ENCODE assay signal across 21 cellular contexts in the genomic region with DNA sequence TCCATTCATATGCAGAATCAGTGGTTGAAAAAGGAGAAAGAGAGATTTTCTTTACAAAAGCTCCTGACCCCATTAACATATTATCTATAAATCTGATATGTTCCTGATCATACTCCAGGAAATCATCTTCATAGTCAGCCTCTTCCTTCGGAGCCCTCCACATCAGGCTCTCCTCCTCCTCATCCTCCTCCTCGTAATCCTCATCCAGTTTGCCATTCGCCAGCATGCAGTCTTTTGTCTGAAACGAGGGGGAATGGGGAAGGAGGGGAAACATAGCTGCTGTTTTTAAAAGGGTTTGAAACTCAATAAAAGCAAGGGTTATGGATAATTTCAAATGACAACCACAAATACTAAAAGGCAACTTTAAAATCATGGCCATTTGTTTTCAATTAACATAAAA.
DNase-seq lines count a peak whose midpoint lies in the region; ATAC-seq and TF ChIP-seq lines count a peak whose summit lies in the region.
"Had no signal": no experiment of that assay in that cellular context is flagged by ENCODE, and none has a peak within 500 bp of the region (broad histone marks: within the 10 kb centered on the region; RNA-seq: fewer than 3 reads in every experiment).

No MANE protein-coding gene starts in this region.

- H3K4me1 ChIP-seq in H9 (ENCODE audit: insufficient read depth, low read length), result no peaks in the 10 kb centered on the region

- no peaks in the 10 kb centered on the region for H3K27me3 Mint-ChIP-seq in H9 (ENCODE audit: low read depth)
- no peaks in the 10 kb centered on the region for H3K27me3 Mint-ChIP-seq in brain
- H3K27me3 Mint-ChIP-seq: CD8-positive, alpha-beta memory T cell had no signal

- H3K27ac ChIP-seq in H9 (ENCODE audit: insufficient read length, low read depth, low read length), result no peak overlapping the region
- peak overlapping the region; percentile 26 for H3K27ac ChIP-seq in neural cell (ENCODE audit: low read length)
- H3K27ac ChIP-seq: Peyer's patch had no signal

- peak overlapping the region; percentile 52 for H3K4me3 ChIP-seq in neural cell (ENCODE audit: low read length)
- H3K4me3 ChIP-seq: GM12878, Peyer's patch had no signal

- H3K4me2 ChIP-seq in H9 (ENCODE audit: insufficient read depth, insufficient read length, low read length) (no peak overlapping the region), neural cell (ENCODE audit: low read length) (peak overlapping the region; percentile 45)

- no peaks in the 10 kb centered on the region for H3F3A ChIP-seq in neural cell (ENCODE audit: insufficient read depth, low read length, poor library complexity, severe bottlenecking)

- H3K4me1 Mint-ChIP-seq in H9, result peaks cover 8 to 20% of the 10 kb centered on the region in 2 experiments
- H3K4me1 Mint-ChIP-seq in brain, result peaks cover 74% of the 10 kb centered on the region

- no peak overlapping the region for H2BK12ac ChIP-seq in H9 (ENCODE audit: insufficient read length, low read depth, low read length)

- H3K18ac ChIP-seq in H9 (ENCODE audit: insufficient read length, low read depth, low read length), result no peak overlapping the region

- H3K4me3 Mint-ChIP-seq in H9 (no peak overlapping the region), brain (peak overlapping the region; percentile 36 to 71 (median 68))
- H3K4me3 Mint-ChIP-seq: CD8-positive, alpha-beta memory T cell had no signal

- H2AFZ ChIP-seq in H9 (ENCODE audit: low read length) (no peak overlapping the region), neural cell (ENCODE audit: low read depth, low read length) (no peak overlapping the region)

- H3K9ac ChIP-seq in H9 (ENCODE audit: extremely low read depth, insufficient read length, low read length), result no peak overlapping the region
- peak overlapping the region; percentile 17 for H3K9ac ChIP-seq in neural cell (ENCODE audit: low read length)

- no peak overlapping the region for H4K91ac ChIP-seq in H9 (ENCODE audit: insufficient read length, low read depth, low read length)

- no peak overlapping the region for H2BK15ac ChIP-seq in H9 (ENCODE audit: low read depth, low read length)

- TF ChIP-seq CTCF in H9 (conservative IDR thresholded peaks at IDR 0.05), result no peak
- TF ChIP-seq CTCF in brain (conservative IDR thresholded peaks at IDR 0.05), result no peak
- no peak for TF ChIP-seq CTCF in neural cell (IDR thresholded peaks at IDR 0.05; ENCODE audit: poor library complexity, severe bottlenecking)

- no peaks in the 10 kb centered on the region for H3K79me1 ChIP-seq in H9 (ENCODE audit: insufficient read depth, low read depth, low read length, poor library complexity, severe bottlenecking)

- H3K9me3 Mint-ChIP-seq in H9 (no peaks in the 10 kb centered on the region), brain (no peaks in the 10 kb centered on the region)
- H3K9me3 Mint-ChIP-seq: CD8-positive, alpha-beta memory T cell had no signal

- no peak overlapping the region for H4K8ac ChIP-seq in H9 (replicated peaks; ENCODE audit: insufficient read length, low read depth, low read length)

- no peak overlapping the region for H3K23ac ChIP-seq in H9 (ENCODE audit: insufficient read length, low read depth, low read length)

- no peak for DNase-seq in H9
- DNase-seq in superior temporal gyrus (ENCODE audit: extremely low spot score), result peak; percentile 36
- DNase-seq in epidermal melanocyte (ENCODE audit: insufficient read length, low spot score), result no peak
- no peak for DNase-seq in activated effector memory CD4-positive, alpha-beta T cell treated with Interleukin-2 at 50 U/mL for 16 hours
- DNase-seq: ACHN; C1 segment of cervical spinal cord; CD8-positive, alpha-beta memory T cell; DMS53; EL; KBM-7; NCI-H1105 treated with DMSO at 0.1 percent for 48 hours; NCI-H1694; NCI-H2081 treated with DMSO at 0.1 percent for 48 hours; NK-92 treated with Interleukin-12 subunit alpha and Interleukin-12 subunit beta, amount 100 ng/mL, for 24 hours; Peyer's patch; Right ventricle myocardium superior had no signal

- H3T11ph ChIP-seq in H9 (ENCODE audit: low read length), result no peak overlapping the region

- no peaks in the 10 kb centered on the region for H3K23me2 ChIP-seq in H9 (ENCODE audit: insufficient read length, low read depth, low read length, poor library complexity, severe bottlenecking)

- no peaks in the 10 kb centered on the region for H3K79me2 ChIP-seq in H9 (ENCODE audit: insufficient read depth, low read length)
- peaks cover 26% of the 10 kb centered on the region for H3K79me2 ChIP-seq in neural cell (replicated peaks; ENCODE audit: insufficient read depth, low read length)

- H3K14ac ChIP-seq in H9 (ENCODE audit: insufficient read depth, low read length), result no peak overlapping the region

- H2BK20ac ChIP-seq in H9 (ENCODE audit: low read depth, low read length, poor library complexity, severe bottlenecking), result no peak overlapping the region

- H3K9me2 ChIP-seq in neural cell (ENCODE audit: insufficient read depth, low read length), result no peaks in the 10 kb centered on the region

- no peak overlapping the region for H4K5ac ChIP-seq in H9 (ENCODE audit: insufficient read length, low read depth, low read length)

- ATAC-seq in GM18519 (IDR thresholded peaks at IDR 0.05; ENCODE audit: low FRiP score, unreplicated experiment), result no peak
- ATAC-seq: GM12878, HepG2 had no signal

- H2AK5ac ChIP-seq in H9 (ENCODE audit: insufficient read length, low read length), result no peak overlapping the region

- H3K9me3 ChIP-seq in H9 (ENCODE audit: control insufficient read depth, low read depth, low read length) (no peaks in the 10 kb centered on the region), neural cell (ENCODE audit: low read length) (no peaks in the 10 kb centered on the region)
- H3K9me3 ChIP-seq: Peyer's patch had no signal

- no peak overlapping the region for H3K4ac ChIP-seq in H9 (ENCODE audit: low read depth, low read length)

- H2BK120ac ChIP-seq in H9 (ENCODE audit: low read depth, low read length, poor library complexity, severe bottlenecking), result no peak overlapping the region

- H3K27ac Mint-ChIP-seq in H9 (peak overlapping the region in 2 of 3 experiments; percentile 20 to 65; a peak in 3 of 7 replicates), brain (peak overlapping the region; percentile 31 to 85 (median 37))

- no peak for TF ChIP-seq EP300 in neural cell (conservative IDR thresholded peaks at IDR 0.05; ENCODE audit: poor library complexity, severe bottlenecking)

- no CpG with 5 or more reads among the region's 4 CpGs for WGBS in H9 (ENCODE audit: extremely low coverage, insufficient read length, low lambda C conversion rate)

- peaks cover 13 to 42% (median 32%) of the 10 kb centered on the region in 3 experiments; a peak in 5 of 7 replicates for H3K36me3 Mint-ChIP-seq in H9 (ENCODE audit: insufficient read depth in 1 of 3, low read depth in 3 of 3)
- H3K36me3 Mint-ChIP-seq in brain, result peaks cover 62% of the 10 kb centered on the region

- H3K56ac ChIP-seq in H9 (ENCODE audit: insufficient read length, low read depth, low read length), result no peak overlapping the region

- H2BK5ac ChIP-seq in H9 (ENCODE audit: insufficient read length, low read length), result no peak overlapping the region

- H4K20me1 ChIP-seq in H9 (ENCODE audit: control insufficient read depth, insufficient read depth, insufficient read length), result no peaks in the 10 kb centered on the region
- no peaks in the 10 kb centered on the region for H4K20me1 ChIP-seq in neural cell (ENCODE audit: insufficient read depth)

- TF ChIP-seq RAD21 in neural cell (conservative IDR thresholded peaks at IDR 0.05), result no peak

- H3K27me3 ChIP-seq in H9 (ENCODE audit: insufficient read depth, low read length), result no peaks in the 10 kb centered on the region
- no peaks in the 10 kb centered on the region for H3K27me3 ChIP-seq in neural cell (ENCODE audit: insufficient read depth, low read depth, low read length)
- H3K27me3 ChIP-seq: Peyer's patch had no signal

- H3K36me3 ChIP-seq in neural cell (ENCODE audit: insufficient read depth, low read length), result peaks cover 17% of the 10 kb centered on the region

TF ChIP-seq in neural cell, 6 proteins besides CTCF, POLR2A, EP300 and RAD21:
- TF ChIP-seq MXI1 (conservative IDR thresholded peaks at IDR 0.05; ENCODE audit: poor library complexity, severe bottlenecking) (no peak), SMC3 (conservative IDR thresholded peaks at IDR 0.05; ENCODE audit: poor library complexity) (no peak), TAF1 (IDR thresholded peaks at IDR 0.05; ENCODE audit: low read depth) (no peak), EZH2 (IDR thresholded peaks at IDR 0.05; ENCODE audit: borderline replicate concordance, insufficient read depth, low read length, poor library complexity, severe bottlenecking) (no peak), POLR2AphosphoS5 (IDR thresholded peaks at IDR 0.05) (no peak)
- TF ChIP-seq, protein P1, sequence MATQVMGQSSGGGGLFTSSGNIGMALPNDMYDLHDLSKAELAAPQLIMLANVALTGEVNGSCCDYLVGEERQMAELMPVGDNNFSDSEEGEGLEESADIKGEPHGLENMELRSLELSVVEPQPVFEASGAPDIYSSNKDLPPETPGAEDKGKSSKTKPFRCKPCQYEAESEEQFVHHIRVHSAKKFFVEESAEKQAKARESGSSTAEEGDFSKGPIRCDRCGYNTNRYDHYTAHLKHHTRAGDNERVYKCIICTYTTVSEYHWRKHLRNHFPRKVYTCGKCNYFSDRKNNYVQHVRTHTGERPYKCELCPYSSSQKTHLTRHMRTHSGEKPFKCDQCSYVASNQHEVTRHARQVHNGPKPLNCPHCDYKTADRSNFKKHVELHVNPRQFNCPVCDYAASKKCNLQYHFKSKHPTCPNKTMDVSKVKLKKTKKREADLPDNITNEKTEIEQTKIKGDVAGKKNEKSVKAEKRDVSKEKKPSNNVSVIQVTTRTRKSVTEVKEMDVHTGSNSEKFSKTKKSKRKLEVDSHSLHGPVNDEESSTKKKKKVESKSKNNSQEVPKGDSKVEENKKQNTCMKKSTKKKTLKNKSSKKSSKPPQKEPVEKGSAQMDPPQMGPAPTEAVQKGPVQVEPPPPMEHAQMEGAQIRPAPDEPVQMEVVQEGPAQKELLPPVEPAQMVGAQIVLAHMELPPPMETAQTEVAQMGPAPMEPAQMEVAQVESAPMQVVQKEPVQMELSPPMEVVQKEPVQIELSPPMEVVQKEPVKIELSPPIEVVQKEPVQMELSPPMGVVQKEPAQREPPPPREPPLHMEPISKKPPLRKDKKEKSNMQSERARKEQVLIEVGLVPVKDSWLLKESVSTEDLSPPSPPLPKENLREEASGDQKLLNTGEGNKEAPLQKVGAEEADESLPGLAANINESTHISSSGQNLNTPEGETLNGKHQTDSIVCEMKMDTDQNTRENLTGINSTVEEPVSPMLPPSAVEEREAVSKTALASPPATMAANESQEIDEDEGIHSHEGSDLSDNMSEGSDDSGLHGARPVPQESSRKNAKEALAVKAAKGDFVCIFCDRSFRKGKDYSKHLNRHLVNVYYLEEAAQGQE (IDR thresholded peaks at IDR 0.05; ENCODE audit: borderline replicate concordance), result no peak

Comparison
In these comparisons a context has a peak if more than half of its experiments do, and no peak if none do; other contexts are left out.
1. H3K4me3 Mint-ChIP-seq: peak in brain (5 of 5); none in H9 (0 of 2).